ENCODE assay signal across 8 cellular contexts in genomic region chr1:227541796-227542152, GRCh38. TPM values are rescaled to one million over a fixed set of nuclear protein-coding genes. Genes with fewer than 3 reads are reported as not detected.
DNase-seq lines count a peak whose midpoint lies in the region; ATAC-seq and TF ChIP-seq lines count a peak whose summit lies in the region.
"Had no signal": no experiment of that assay in that cellular context is flagged by ENCODE, and none has a peak within 500 bp of the region (broad histone marks: within the 10 kb centered on the region; RNA-seq: fewer than 3 reads in every experiment).

No MANE protein-coding gene starts in this region.

- no peak for TF ChIP-seq CTCF in WERI-Rb-1 (IDR thresholded peaks at IDR 0.05; ENCODE audit: low read depth, low read length)

- peaks cover 14% of the 10 kb centered on the region for H3K27me3 ChIP-seq in H7 (ENCODE audit: control insufficient read depth, insufficient read depth, low read length)
- no peaks in the 10 kb centered on the region for H3K27me3 ChIP-seq in WERI-Rb-1 (ENCODE audit: insufficient read depth, low read depth, severe bottlenecking)

- DNase-seq in H7 (peak; percentile 75), WERI-Rb-1 (no peak), middle frontal gyrus (ENCODE audit: extremely low spot score, low spot score) (no peak), NOMO-1 treated with dmso at 0.1 percent for 144 hours (lab: John Stamatoyannopoulos, UW; ENCODE audit: unreplicated experiment) (no peak)

- H3K36me3 ChIP-seq in H7 (replicated peaks; ENCODE audit: control insufficient read depth, insufficient read depth, low read length): no peaks in the 10 kb centered on the region
- H3K36me3 ChIP-seq in WERI-Rb-1: no peaks in the 10 kb centered on the region

- H3K4me3 ChIP-seq in H7 (ENCODE audit: insufficient read depth, low read depth, low read length): peak overlapping the region; percentile 63
- peak overlapping the region; percentile 54 for H3K4me3 ChIP-seq in WERI-Rb-1 (ENCODE audit: low read depth, low read length)
- peak overlapping the region; percentile 41 for H3K4me3 ChIP-seq in iPS-11a (ENCODE audit: low read depth, low read length)
- peak overlapping the region; percentile 54 to 75 (median 61) for H3K4me3 ChIP-seq in skin epidermis
- H3K4me3 ChIP-seq: SK-N-MC had no signal

- peak overlapping the region; percentile 79 for H3K27ac ChIP-seq in WERI-Rb-1
- H3K27ac ChIP-seq in skin epidermis: peak overlapping the region in 12 of 21 experiments; percentile 6 to 75 (median 56)
- H3K27ac ChIP-seq: SK-N-MC had no signal

- H3K9me3 ChIP-seq in WERI-Rb-1 (ENCODE audit: severe bottlenecking): no peaks in the 10 kb centered on the region

- ATAC-seq in HG02763 (IDR thresholded peaks at IDR 0.05; ENCODE audit: unreplicated experiment): no peak

RNA-seq across cellular contexts. Expression of gene ZNF678, which starts 21.6 kb away (rescaled TPM):
- total RNA-seq in H7 (2014; rRNA removed; shearing (Covaris generic)): 21.9 and 37.8 TPM in 2 replicates
